8 cellular contexts compared by ENCODE assay signal in genomic region chr17:2239882-2240430, GRCh38.
DNase-seq lines count a peak whose midpoint lies in the region; ATAC-seq and TF ChIP-seq lines count a peak whose summit lies in the region.

No MANE protein-coding gene starts in this region.

- H3F3A ChIP-seq in PC-9 (ENCODE audit: insufficient read depth, low read depth) = peaks cover 22% of the 10 kb centered on the region

- no peaks in the 10 kb centered on the region for H3K9me3 ChIP-seq in PC-9 (ENCODE audit: insufficient read depth, low read depth)
- H3K9me3 ChIP-seq in naive thymus-derived CD4-positive, alpha-beta T cell (ENCODE audit: control insufficient read depth in 2 of 3, low read length in 3 of 3) = no peaks in the 10 kb centered on the region

- CTCF ChIA-PET in PC-9 (lab: Charles Lee) = no interaction called here
- CTCF ChIA-PET in MCF 10A (lab: Yijun Ruan, JAX) = interaction anchor here (0.6 to 1.5 kb wide), 2 partner anchors 13 to 185 kb away, joined by 3 read pairs; partner anchors contain the start of gene HIC1
- CTCF ChIA-PET in naive thymus-derived CD4-positive, alpha-beta T cell (lab: Charles Lee) = no interaction called here

- H3K27me3 ChIP-seq in PC-9 (ENCODE audit: insufficient read depth, low read depth) = no peaks in the 10 kb centered on the region
- no peaks in the 10 kb centered on the region for H3K27me3 ChIP-seq in naive thymus-derived CD4-positive, alpha-beta T cell (ENCODE audit: control insufficient read depth in 2 of 2, insufficient read depth in 2 of 2, low read length in 2 of 2)

- intact Hi-C loops in PC-9 (cut with micrococcal nuclease; ENCODE audit: unreplicated experiment) = no loop called here
- intact Hi-C loops in MCF 10A (cut with micrococcal nuclease) = no loop called here
- intact Hi-C loops in naive thymus-derived CD4-positive, alpha-beta T cell (cut with micrococcal nuclease) = loop anchor here (5.0 to 10.0 kb wide), 3 partner anchors 45 to 333 kb away; no protein-coding TSS in a partner anchor

- H3K9me3 Mint-ChIP-seq in MCF 10A (ENCODE audit: unreplicated experiment) = no peaks in the 10 kb centered on the region
- no peaks in the 10 kb centered on the region for H3K9me3 Mint-ChIP-seq in naive thymus-derived CD4-positive, alpha-beta T cell

- H3K27ac ChIP-seq in PC-9 = peak overlapping the region; percentile 42; the same call in 1 of the 2 replicates
- no peak overlapping the region for H3K27ac ChIP-seq in naive thymus-derived CD4-positive, alpha-beta T cell (ENCODE audit: low read depth, low read length)

- no peaks in the 10 kb centered on the region for H3K9me2 ChIP-seq in PC-9 (ENCODE audit: insufficient read depth)

- H4K20me1 ChIP-seq in PC-9 (ENCODE audit: insufficient read depth) = no peaks in the 10 kb centered on the region

- TF ChIP-seq CTCF in HFF-Myc (IDR thresholded peaks at IDR 0.05; ENCODE audit: low read depth, low read length, missing control alignments) = no peak
- no peak for TF ChIP-seq CTCF in PC-9 (conservative IDR thresholded peaks at IDR 0.05)
- no peak for TF ChIP-seq CTCF in MCF 10A (IDR thresholded peaks at IDR 0.05; ENCODE audit: unreplicated experiment)

- no peaks in the 10 kb centered on the region for H3K27me3 Mint-ChIP-seq in MCF 10A (ENCODE audit: insufficient read depth, unreplicated experiment)
- no peaks in the 10 kb centered on the region for H3K27me3 Mint-ChIP-seq in naive thymus-derived CD4-positive, alpha-beta T cell

- DNase-seq in HFF-Myc (ENCODE audit: extremely low read depth, low read depth) (peak; percentile 76), PC-9 (peak; percentile 63 to 73), MCF 10A (ENCODE audit: unreplicated experiment) (peak; percentile 85), Ammon's horn (ENCODE audit: low spot score) (no peak), GF-D8 (lab: John Stamatoyannopoulos, UW) (no peak)
- DNase-seq in naive thymus-derived CD4-positive, alpha-beta T cell = peak in 1 of 9 donors; percentile 47

- peaks cover 12% of the 10 kb centered on the region for H3K4me1 ChIP-seq in PC-9 (replicated peaks; ENCODE audit: insufficient read depth)
- no peaks in the 10 kb centered on the region for H3K4me1 ChIP-seq in naive thymus-derived CD4-positive, alpha-beta T cell (ENCODE audit: control insufficient read depth in 2 of 2, insufficient read depth in 2 of 2, low read length in 2 of 2)

- H3K36me3 ChIP-seq in PC-9 (ENCODE audit: low read depth) = 0 out of 2 replicates have a peak, but pooled peaks cover 7% of the 10 kb centered on the region
- H3K36me3 ChIP-seq in naive thymus-derived CD4-positive, alpha-beta T cell (ENCODE audit: control insufficient read depth in 2 of 3, insufficient read depth in 3 of 3, low read length in 3 of 3) = peaks cover 0 to 59% (median 5%) of the 10 kb centered on the region in 3 experiments

- no TSS peak for BruUV-seq in PC-9 (replicated peaks; lab: Mats Ljungman, UMichigan)
- BruUV-seq in MCF 10A (replicated peaks; lab: Mats Ljungman, UMichigan) = no TSS peak

- no peak overlapping the region for H2AFZ ChIP-seq in PC-9

- no peaks in the 10 kb centered on the region for H3K79me2 ChIP-seq in PC-9 (ENCODE audit: low read depth)

- H3K4me3 Mint-ChIP-seq in MCF 10A (ENCODE audit: unreplicated experiment) = peak overlapping the region; percentile 10
- peak overlapping the region in 2 of 10 donors; percentile 47 to 71 for H3K4me3 Mint-ChIP-seq in naive thymus-derived CD4-positive, alpha-beta T cell

- POLR2A ChIA-PET in PC-9 (lab: Charles Lee; ENCODE audit: unreplicated experiment) (no interaction called here), MCF 10A (lab: Yijun Ruan, JAX) (interaction anchor here (0.6 to 1.5 kb wide), 8 partner anchors 11 to 259 kb away, joined by 3 to 6 read pairs (median 4); no protein-coding TSS in a partner anchor)
- POLR2A ChIA-PET in naive thymus-derived CD4-positive, alpha-beta T cell (lab: Charles Lee) = interaction anchor here (1.1 kb wide), 1 partner anchor 8 kb away, joined by 5 read pairs; no protein-coding TSS in a partner anchor

- peak overlapping the region; percentile 80 for H3K27ac Mint-ChIP-seq in MCF 10A (ENCODE audit: low read depth, unreplicated experiment)
- peak overlapping the region in 6 of 9 donors; percentile 32 to 92 (median 43) for H3K27ac Mint-ChIP-seq in naive thymus-derived CD4-positive, alpha-beta T cell

- no peak overlapping the region for H3K4me2 ChIP-seq in PC-9

- H3K4me1 Mint-ChIP-seq in MCF 10A (ENCODE audit: insufficient read depth, unreplicated experiment) = peaks cover 24% of the 10 kb centered on the region
- H3K4me1 Mint-ChIP-seq in naive thymus-derived CD4-positive, alpha-beta T cell = peaks cover 7 to 78% (median 22%) of the 10 kb centered on the region in 7 donors

- ATAC-seq in GM18502 (IDR thresholded peaks at IDR 0.05; ENCODE audit: poor library complexity, unreplicated experiment) (peak; percentile 59), HG03045 (IDR thresholded peaks at IDR 0.05; ENCODE audit: unreplicated experiment) (no peak)
- no peak for ATAC-seq in naive thymus-derived CD4-positive, alpha-beta T cell

- H3K4me3 ChIP-seq in HFF-Myc (replicated peaks; ENCODE audit: low read depth, low read length) (peak overlapping the region; percentile 9; the same call in 1 of the 2 replicates), PC-9 (no peak overlapping the region)
- no peak overlapping the region for H3K4me3 ChIP-seq in naive thymus-derived CD4-positive, alpha-beta T cell (ENCODE audit: low read length)

- peaks cover 66% of the 10 kb centered on the region for H3K36me3 Mint-ChIP-seq in MCF 10A (ENCODE audit: insufficient read depth, unreplicated experiment)
- peaks cover 6 to 59% (median 38%) of the 10 kb centered on the region in 5 donors for H3K36me3 Mint-ChIP-seq in naive thymus-derived CD4-positive, alpha-beta T cell

Comparison
In these comparisons a context has a peak if more than half of its experiments do, and no peak if none do; other contexts are left out.
1. DNase-seq: peak in HFF-Myc (single experiment), PC-9 (2 of 2) and MCF 10A (single experiment); none in Ammon's horn (single experiment) and GF-D8 (single experiment).
2. intact Hi-C loops: an anchor here in naive thymus-derived CD4-positive, alpha-beta T cell (5.0 to 10.0 kb wide); none called in PC-9 and MCF 10A.